13 cellular contexts compared by ENCODE assay signal in the genomic region with DNA sequence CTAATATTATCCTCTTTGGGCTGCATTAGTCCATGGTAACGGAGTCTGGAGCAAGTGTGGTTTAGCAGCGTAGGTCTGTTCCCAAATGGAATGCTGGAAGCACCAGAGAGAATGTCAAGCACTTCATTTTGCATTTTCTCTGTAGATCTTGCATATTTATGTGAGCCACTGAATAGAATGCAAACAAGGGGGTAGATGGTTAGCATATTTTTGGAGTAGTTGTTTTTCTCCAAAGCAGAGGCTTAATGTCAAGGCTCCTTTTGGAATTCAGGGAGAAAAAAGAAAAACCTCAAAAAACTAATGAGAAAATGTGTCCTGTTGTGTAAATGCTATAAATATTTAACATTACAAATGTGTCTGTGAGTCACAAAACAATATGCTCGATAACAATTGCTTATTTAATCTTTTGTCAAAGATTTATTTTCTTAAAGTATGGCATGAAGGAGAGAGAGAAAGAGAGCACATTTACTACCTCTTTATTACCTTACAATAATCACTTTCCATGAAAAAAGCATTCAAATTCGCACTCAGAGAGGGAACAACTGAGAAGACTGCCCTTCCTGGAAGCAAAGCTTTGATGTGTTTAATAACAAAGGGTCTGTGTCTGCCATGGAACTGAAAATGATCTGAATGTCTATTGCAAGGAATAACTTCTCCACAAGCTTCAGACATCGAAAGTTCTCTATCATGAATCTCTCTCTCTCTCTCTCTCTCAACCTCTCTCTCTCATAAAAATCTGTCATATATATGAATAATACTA.
DNase-seq lines count a peak whose midpoint lies in the region; ATAC-seq and TF ChIP-seq lines count a peak whose summit lies in the region.
"Had no signal": no experiment of that assay in that cellular context is flagged by ENCODE, and none has a peak within 500 bp of the region (broad histone marks: within the 10 kb centered on the region; RNA-seq: fewer than 3 reads in every experiment).

No MANE protein-coding gene starts in this region.

- no peaks in the 10 kb centered on the region for H3K36me3 ChIP-seq in tibial nerve
- H3K36me3 ChIP-seq: thoracic aorta had no signal

- peak overlapping the region in 1 of 4 donors; percentile 24 for H3K27ac ChIP-seq in tibial nerve

- TF ChIP-seq CTCF in foreskin fibroblast (IDR thresholded peaks at IDR 0.05; ENCODE audit: low read depth, low read length), result no peak
- TF ChIP-seq CTCF in tibial nerve (IDR thresholded peaks at IDR 0.05), result no peak

- no peak overlapping the region for H3K4me3 Mint-ChIP-seq in activated T-cell treated with anti-CD3 and anti-CD28 coated beads, Interleukin-2, amount 50 U/mL, for 72 hours

- no peak overlapping the region for H3K27ac Mint-ChIP-seq in activated T-cell treated with anti-CD3 and anti-CD28 coated beads, Interleukin-2, amount 50 U/mL, for 72 hours

- H3K4me3 ChIP-seq in foreskin fibroblast (ENCODE audit: low read depth in 1 of 2, low read length in 2 of 2), result no peak overlapping the region
- no peak overlapping the region for H3K4me3 ChIP-seq in tibial nerve
- H3K4me3 ChIP-seq: thoracic aorta had no signal

- DNase-seq in COLO829 (ENCODE audit: low spot score) (peak; percentile 38), SW480 (ENCODE audit: low spot score) (peak; percentile 51), foreskin fibroblast (peak; percentile 26 to 64), non-pigmented ciliary epithelial cell (ENCODE audit: low read depth) (peak; percentile 88), tibial nerve (ENCODE audit: low spot score in 2 of 2) (no peak), SKM-1 treated with dmso at 0.1 percent for 144 hours (lab: John Stamatoyannopoulos, UW; ENCODE audit: unreplicated experiment) (no peak)
- no peak for DNase-seq in activated T-cell treated with anti-CD3 and anti-CD28 coated beads, Interleukin-2, amount 50 U/mL, for 72 hours
- DNase-seq: amygdala, GOT3, NCI-H2107, retina had no signal

- TF ChIP-seq POLR2A in tibial nerve (IDR thresholded peaks at IDR 0.05), result no peak

- peaks cover 0 to 3% of the 10 kb centered on the region in 2 donors for H3K9me3 Mint-ChIP-seq in activated T-cell treated with anti-CD3 and anti-CD28 coated beads, Interleukin-2, amount 50 U/mL, for 72 hours

- no peaks in the 10 kb centered on the region for H3K27me3 ChIP-seq in tibial nerve

- no peaks in the 10 kb centered on the region for H3K36me3 Mint-ChIP-seq in activated T-cell treated with anti-CD3 and anti-CD28 coated beads, Interleukin-2, amount 50 U/mL, for 72 hours (ENCODE audit: insufficient read depth in 2 of 2)

- WGBS in tibial nerve, 2 donors, result 39 to 41% methylated on average over 5 of the region's 5 CpGs

- H3K4me1 ChIP-seq in tibial nerve, result peaks cover 0 to 37% (median 8%) of the 10 kb centered on the region in 4 donors

- no peaks in the 10 kb centered on the region for H3K4me1 Mint-ChIP-seq in activated T-cell treated with anti-CD3 and anti-CD28 coated beads, Interleukin-2, amount 50 U/mL, for 72 hours (ENCODE audit: low read depth)

- H3K9me3 ChIP-seq in tibial nerve, result no peaks in the 10 kb centered on the region
- H3K9me3 ChIP-seq: thoracic aorta had no signal

- no peak for ATAC-seq in HG03354 (IDR thresholded peaks at IDR 0.05; ENCODE audit: poor library complexity, severe bottlenecking, unreplicated experiment)
- no peak for ATAC-seq in activated T-cell treated with anti-CD3 and anti-CD28 coated beads, Interleukin-2, amount 50 U/mL, for 72 hours (replicated peaks in 1 of 2)

- no peak for TF ChIP-seq EP300 in tibial nerve (IDR thresholded peaks at IDR 0.05)

- H3K27me3 Mint-ChIP-seq in activated T-cell treated with anti-CD3 and anti-CD28 coated beads, Interleukin-2, amount 50 U/mL, for 72 hours (ENCODE audit: low read depth), result no peaks in the 10 kb centered on the region

Comparison
In these comparisons a context has a peak if more than half of its experiments do, and no peak if none do; other contexts are left out.
1. DNase-seq: peak in COLO829 (single experiment), SW480 (single experiment), foreskin fibroblast (2 of 2) and non-pigmented ciliary epithelial cell (single experiment); none in tibial nerve (0 of 2), activated T-cell treated with anti-CD3 and anti-CD28 coated beads, Interleukin-2, amount 50 U/mL, for 72 hours (0 of 2) and SKM-1 treated with dmso at 0.1 percent for 144 hours (single experiment).